In genomic region chr5:100827481-100827889, GRCh38 we compare ENCODE assay signal across 8 cellular contexts.
A peak's percentile ranks its signal among the peaks of the same experiment; 100 is the strongest.
DNase-seq lines count a peak whose midpoint lies in the region; ATAC-seq, FAIRE-seq and TF ChIP-seq lines count a peak whose summit lies in the region.

No MANE protein-coding gene starts in this region.

- TF ChIP-seq CTCF in right lobe of liver (IDR thresholded peaks at IDR 0.05) (no peak), HepG2 (CRISPR knock-in tag; IDR thresholded peaks at IDR 0.05) (no peak), epithelial cell of esophagus (IDR thresholded peaks at IDR 0.05; ENCODE audit: insufficient read depth, low read depth, low read length, missing control alignments) (no peak)

- H3K27ac Mint-ChIP-seq in stimulated activated memory B cell treated with anti-CD40 and anti-IgM and Interleukin-4, amounts not matched to agents 10 μg/mL and 1 μg/mL and 100 μg/mL, for 72 hours, result peak overlapping the region; percentile 92

- no peak for TF ChIP-seq RAD21 in HepG2 (CRISPR knock-in tag; IDR thresholded peaks at IDR 0.05)

- H3K4me1 ChIP-seq in right lobe of liver (no peaks in the 10 kb centered on the region), HepG2 (ENCODE audit: insufficient read depth, low read length) (no peaks in the 10 kb centered on the region)

- POLR2A ChIA-PET in HepG2 (lab: Yijun Ruan, JAX), result no interaction called here

- no peaks in the 10 kb centered on the region for H3K27me3 Mint-ChIP-seq in stimulated activated memory B cell treated with anti-CD40 and anti-IgM and Interleukin-4, amounts not matched to agents 10 μg/mL and 1 μg/mL and 100 μg/mL, for 72 hours

- no peak overlapping the region for H2AFZ ChIP-seq in HepG2 (ENCODE audit: low read length)

- intact Hi-C loops in right lobe of liver (cut with DNase I), result no loop called here
- intact Hi-C loops in HepG2 (cut with micrococcal nuclease; ENCODE audit: unreplicated experiment), result no loop called here

- no peak for FAIRE-seq in HepG2 (lab: Jason Lieb, UNC)

- peaks cover 37% of the 10 kb centered on the region for H3K4me1 Mint-ChIP-seq in stimulated activated memory B cell treated with anti-CD40 and anti-IgM and Interleukin-4, amounts not matched to agents 10 μg/mL and 1 μg/mL and 100 μg/mL, for 72 hours

- 8% methylated on average over 2 of the region's 2 CpGs for WGBS in right lobe of liver (ENCODE audit: insufficient coverage, low coverage, low lambda C conversion rate, missing lambda C conversion rate)
- WGBS in HepG2 (ENCODE audit: low lambda C conversion rate), result 0% methylated on average over 2 of the region's 2 CpGs

- TF ChIP-seq EP300 in HepG2 (IDR thresholded peaks at IDR 0.05; ENCODE audit: low read depth in 2 of 2, low read length in 2 of 2), result no peak
- TF ChIP-seq EP300 in HepG2 (CRISPR knock-in tag; IDR thresholded peaks at IDR 0.05; ENCODE audit: borderline replicate concordance), result no peak

- peaks cover 7% of the 10 kb centered on the region for H3K36me3 Mint-ChIP-seq in stimulated activated memory B cell treated with anti-CD40 and anti-IgM and Interleukin-4, amounts not matched to agents 10 μg/mL and 1 μg/mL and 100 μg/mL, for 72 hours

- in situ Hi-C loops in HepG2 (cut with HindIII; ENCODE audit: extremely low pct_ligation_motif_present, low pct_unique_long_range_greater_than_20kb), result no loop called here

- no peaks in the 10 kb centered on the region for H4K20me1 ChIP-seq in HepG2 (ENCODE audit: insufficient read depth, low read length)

- H3K9me3 ChIP-seq in right lobe of liver (no peaks in the 10 kb centered on the region), HepG2 (ENCODE audit: low read length) (no peaks in the 10 kb centered on the region)

- ATAC-seq in right lobe of liver, result peak; percentile 24 to 61 (median 39)
- no peak for ATAC-seq in HepG2
- ATAC-seq in HG03045 (IDR thresholded peaks at IDR 0.05; ENCODE audit: unreplicated experiment), result peak; percentile 31
- ATAC-seq in stimulated activated memory B cell treated with anti-CD40 and anti-IgM and Interleukin-4, amounts not matched to agents 10 μg/mL and 1 μg/mL and 100 μg/mL, for 72 hours, result peak; percentile 53

- H3K9me3 Mint-ChIP-seq in stimulated activated memory B cell treated with anti-CD40 and anti-IgM and Interleukin-4, amounts not matched to agents 10 μg/mL and 1 μg/mL and 100 μg/mL, for 72 hours, result no peaks in the 10 kb centered on the region

- H3K27ac ChIP-seq in right lobe of liver (no peak overlapping the region), HepG2 (ENCODE audit: extremely low read length, insufficient read depth, low read length) (no peak overlapping the region)

- DNase-seq in right lobe of liver (no peak), HepG2 (ENCODE audit: low spot score) (no peak), NCI-H524 (lab: John Stamatoyannopoulos, UW) (peak; percentile 84 to 94), epithelial cell of esophagus (ENCODE audit: low read depth) (peak; percentile 84), globus pallidus (ENCODE audit: low spot score) (no peak), HuH-7 (ENCODE audit: low spot score) (no peak)

- TF ChIP-seq POLR2A in right lobe of liver (IDR thresholded peaks at IDR 0.05) (no peak), HepG2 (IDR thresholded peaks at IDR 0.05; ENCODE audit: insufficient read depth in 1 of 2, low read depth in 2 of 2, low read length in 2 of 2) (no peak)

- H3K79me2 ChIP-seq in HepG2 (ENCODE audit: insufficient read depth, low read length), result no peaks in the 10 kb centered on the region

- BruUV-seq in HepG2 (replicated peaks; lab: Mats Ljungman, UMichigan), result no TSS peak

- H3K36me3 ChIP-seq in right lobe of liver, result no peaks in the 10 kb centered on the region
- H3K36me3 ChIP-seq in HepG2 (replicated peaks in 1 of 2; ENCODE audit: control insufficient read depth in 1 of 2, insufficient read depth in 2 of 2, low read length in 2 of 2), result no peaks in the 10 kb centered on the region

- peak overlapping the region; percentile 51 for H3K4me3 Mint-ChIP-seq in stimulated activated memory B cell treated with anti-CD40 and anti-IgM and Interleukin-4, amounts not matched to agents 10 μg/mL and 1 μg/mL and 100 μg/mL, for 72 hours

- CTCF ChIA-PET in HepG2 (lab: Yijun Ruan, JAX; ENCODE audit: low intra/inter-chr PET ratio, low total read pairs), result no interaction called here

- no peak overlapping the region for H3K4me3 ChIP-seq in right lobe of liver
- no peak overlapping the region for H3K4me3 ChIP-seq in HepG2 (replicated peaks in 1 of 3; ENCODE audit: insufficient read depth in 1 of 3, low read depth in 2 of 3, low read length in 3 of 3)
- no peak overlapping the region for H3K4me3 ChIP-seq in epithelial cell of esophagus (ENCODE audit: low read length)

- no peak overlapping the region for H3K4me2 ChIP-seq in HepG2 (ENCODE audit: low read depth, low read length)

- H3K9ac ChIP-seq in HepG2 (ENCODE audit: insufficient read depth, low read depth, low read length), result no peak overlapping the region

- H3K27me3 ChIP-seq in right lobe of liver (no peaks in the 10 kb centered on the region), HepG2 (ENCODE audit: control insufficient read depth in 1 of 2, insufficient read depth in 2 of 2, low read length in 2 of 2) (no peaks in the 10 kb centered on the region)

TF ChIP-seq in HepG2, 621 proteins besides CTCF, POLR2A, EP300 and RAD21 (continues in another document):
- TF ChIP-seq, protein P1, sequence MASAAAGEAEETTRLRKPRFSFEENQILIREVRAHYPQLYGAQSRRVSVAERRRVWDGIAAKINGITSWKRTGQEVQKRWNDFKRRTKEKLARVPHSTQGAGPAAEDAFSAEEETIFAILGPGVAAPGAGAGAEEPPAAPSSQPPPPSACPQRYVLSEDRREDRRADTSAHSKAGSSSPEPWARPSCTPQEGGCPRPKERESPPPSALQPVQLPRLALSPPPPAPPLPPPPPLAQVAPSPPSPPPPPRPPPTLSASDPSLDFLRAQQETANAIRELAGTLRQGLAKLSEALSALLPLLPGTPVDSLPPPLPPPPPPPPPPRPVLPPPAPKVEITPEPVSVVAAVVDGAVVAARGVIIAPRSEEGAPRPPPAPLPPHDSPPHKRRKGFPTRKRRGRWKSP (CRISPR knock-in tag; IDR thresholded peaks at IDR 0.05), result no peak
- TF ChIP-seq ZNF282 (IDR thresholded peaks at IDR 0.05; ENCODE audit: partially characterized antibody), result no peak
- TF ChIP-seq ZZZ3 (CRISPR knock-in tag; IDR thresholded peaks at IDR 0.05; ENCODE audit: borderline replicate concordance), result no peak
- TF ChIP-seq, protein P2, sequence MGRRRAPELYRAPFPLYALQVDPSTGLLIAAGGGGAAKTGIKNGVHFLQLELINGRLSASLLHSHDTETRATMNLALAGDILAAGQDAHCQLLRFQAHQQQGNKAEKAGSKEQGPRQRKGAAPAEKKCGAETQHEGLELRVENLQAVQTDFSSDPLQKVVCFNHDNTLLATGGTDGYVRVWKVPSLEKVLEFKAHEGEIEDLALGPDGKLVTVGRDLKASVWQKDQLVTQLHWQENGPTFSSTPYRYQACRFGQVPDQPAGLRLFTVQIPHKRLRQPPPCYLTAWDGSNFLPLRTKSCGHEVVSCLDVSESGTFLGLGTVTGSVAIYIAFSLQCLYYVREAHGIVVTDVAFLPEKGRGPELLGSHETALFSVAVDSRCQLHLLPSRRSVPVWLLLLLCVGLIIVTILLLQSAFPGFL (CRISPR knock-in tag; IDR thresholded peaks at IDR 0.05), result no peak
- TF ChIP-seq, protein P3, sequence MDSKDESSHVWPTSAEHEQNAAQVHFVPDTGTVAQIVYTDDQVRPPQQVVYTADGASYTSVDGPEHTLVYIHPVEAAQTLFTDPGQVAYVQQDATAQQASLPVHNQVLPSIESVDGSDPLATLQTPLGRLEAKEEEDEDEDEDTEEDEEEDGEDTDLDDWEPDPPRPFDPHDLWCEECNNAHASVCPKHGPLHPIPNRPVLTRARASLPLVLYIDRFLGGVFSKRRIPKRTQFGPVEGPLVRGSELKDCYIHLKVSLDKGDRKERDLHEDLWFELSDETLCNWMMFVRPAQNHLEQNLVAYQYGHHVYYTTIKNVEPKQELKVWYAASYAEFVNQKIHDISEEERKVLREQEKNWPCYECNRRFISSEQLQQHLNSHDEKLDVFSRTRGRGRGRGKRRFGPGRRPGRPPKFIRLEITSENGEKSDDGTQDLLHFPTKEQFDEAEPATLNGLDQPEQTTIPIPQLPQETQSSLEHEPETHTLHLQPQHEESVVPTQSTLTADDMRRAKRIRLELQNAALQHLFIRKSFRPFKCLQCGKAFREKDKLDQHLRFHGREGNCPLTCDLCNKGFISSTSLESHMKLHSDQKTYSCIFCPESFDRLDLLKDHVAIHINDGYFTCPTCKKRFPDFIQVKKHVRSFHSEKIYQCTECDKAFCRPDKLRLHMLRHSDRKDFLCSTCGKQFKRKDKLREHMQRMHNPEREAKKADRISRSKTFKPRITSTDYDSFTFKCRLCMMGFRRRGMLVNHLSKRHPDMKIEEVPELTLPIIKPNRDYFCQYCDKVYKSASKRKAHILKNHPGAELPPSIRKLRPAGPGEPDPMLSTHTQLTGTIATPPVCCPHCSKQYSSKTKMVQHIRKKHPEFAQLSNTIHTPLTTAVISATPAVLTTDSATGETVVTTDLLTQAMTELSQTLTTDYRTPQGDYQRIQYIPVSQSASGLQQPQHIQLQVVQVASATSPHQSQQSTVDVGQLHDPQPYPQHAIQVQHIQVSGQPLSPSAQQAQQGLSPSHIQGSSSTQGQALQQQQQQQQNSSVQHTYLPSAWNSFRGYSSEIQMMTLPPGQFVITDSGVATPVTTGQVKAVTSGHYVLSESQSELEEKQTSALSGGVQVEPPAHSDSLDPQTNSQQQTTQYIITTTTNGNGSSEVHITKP (CRISPR knock-in tag; IDR thresholded peaks at IDR 0.05; ENCODE audit: low read depth), result no peak
- TF ChIP-seq ZBTB20 (CRISPR knock-in tag; IDR thresholded peaks at IDR 0.05; ENCODE audit: borderline replicate concordance, low read depth), result no peak
- no peak for TF ChIP-seq NR2F1 (CRISPR knock-in tag; IDR thresholded peaks at IDR 0.05)

Comparison
In these comparisons a context has a peak if more than half of its experiments do, and no peak if none do; other contexts are left out.
1. DNase-seq: peak in NCI-H524 (2 of 2) and epithelial cell of esophagus (single experiment); none in right lobe of liver (0 of 3), HepG2 (single experiment), globus pallidus (single experiment) and HuH-7 (single experiment).